In the genomic region with DNA sequence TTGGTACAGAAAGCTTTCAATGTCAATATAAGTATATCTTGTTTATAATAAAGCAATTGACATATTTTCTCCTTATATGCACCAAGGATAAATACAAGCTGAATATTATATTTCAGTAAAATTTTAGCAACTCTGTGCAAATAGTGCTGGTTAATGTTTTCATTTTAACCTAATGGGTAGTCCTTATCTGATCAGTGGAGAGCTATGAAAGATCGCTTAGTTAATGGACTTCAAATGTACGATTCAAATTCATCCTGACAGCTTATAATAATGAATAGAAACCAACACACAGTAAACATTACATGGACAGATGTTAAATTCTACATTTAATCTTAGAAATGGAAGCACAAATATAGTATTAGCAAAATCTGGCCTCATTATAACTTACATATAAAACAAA, we compare ENCODE assay signal across 28 cellular contexts.
"Had no signal": no experiment of that assay in that cellular context is flagged by ENCODE, and none has a peak within 500 bp of the region (broad histone marks: within the 10 kb centered on the region; RNA-seq: fewer than 3 reads in every experiment).

No MANE protein-coding gene starts in this region.

- H3K4me1 ChIP-seq: ascending aorta, breast epithelium, colonic mucosa, esophagus muscularis mucosa, foreskin keratinocyte, gastrocnemius medialis, heart left ventricle had no signal

- H3K9me3 ChIP-seq: ascending aorta, breast epithelium, colonic mucosa, esophagus muscularis mucosa, gastrocnemius medialis, heart left ventricle had no signal

- H3K27ac ChIP-seq: ascending aorta, breast epithelium, cardiac muscle cell, colonic mucosa, esophagus muscularis mucosa, foreskin keratinocyte, gastrocnemius medialis, heart left ventricle had no signal

- H3K4me3 ChIP-seq: ascending aorta, breast epithelium, cardiac muscle cell, colonic mucosa, esophagus muscularis mucosa, gastrocnemius medialis, heart left ventricle had no signal

- H3K36me3 ChIP-seq: ascending aorta, breast epithelium, cardiac muscle cell, colonic mucosa, esophagus muscularis mucosa, gastrocnemius medialis, heart left ventricle had no signal

- H3K27me3 ChIP-seq: ascending aorta, breast epithelium, colonic mucosa, esophagus muscularis mucosa, gastrocnemius medialis, heart left ventricle had no signal

- DNase-seq: activated CD4-positive, alpha-beta memory T cell treated with anti-CD3 and anti-CD28 coated beads, Interleukin-2, amount 10 ng/mL, durations not matched to agents 7 days and 5 days; activated CD4-positive, alpha-beta T cell treated with anti-CD3 and anti-CD28 coated beads for 36 hours; activated CD4-positive, alpha-beta T cell treated with anti-CD3 and anti-CD28 coated beads, Interleukin-2, amount 10 ng/mL, durations not matched to agents 24 days and 14 days; activated CD4-positive, alpha-beta T cell treated with anti-CD3 and anti-CD28 coated beads, Interleukin-2, amount 50 U/mL, for 4 hours; activated CD4-positive, CD25-positive, alpha-beta regulatory T cell; activated CD4-positive, CD25-positive, alpha-beta regulatory T cell treated with anti-CD3 and anti-CD28 coated beads, Interleukin-2, amount 50 U/mL, for 72 hours; activated CD8-positive, alpha-beta memory T cell treated with anti-CD3 and anti-CD28 coated beads, Interleukin-2, amount 50 U/mL, for 48 hours; activated gamma-delta T cell; activated naive CD4-positive, alpha-beta T cell; activated naive CD4-positive, alpha-beta T cell treated with anti-CD3 and anti-CD28 coated beads, Interleukin-2, amount 10 ng/mL, durations not matched to agents 7 days and 5 days; activated naive CD8-positive, alpha-beta T cell treated with anti-CD3 and anti-CD28 coated beads, Interleukin-2, amount 10 ng/mL, durations not matched to agents 7 days and 5 days; activated T-cell treated with anti-CD3 and anti-CD28 coated beads for 4 hours; activated T-cell treated with anti-CD3 and anti-CD28 coated beads, Interleukin-2, amount 50 U/mL, for 24 hours; activated T-cell treated with anti-CD3 and anti-CD28 coated beads, Interleukin-2, amount 50 U/mL, for 72 hours; central memory CD4-positive, alpha-beta T cell; cerebellar nuclear complex; colonic mucosa; effector CD8-positive, alpha-beta T cell; erythroblast; foreskin keratinocyte; gastrocnemius medialis; glutamatergic neuron; heart left ventricle; T1000 had no signal
